ENCODE assay signal across 8 cellular contexts in genomic region chr20:59403261-59403961, GRCh38.
DNase-seq lines count a peak whose midpoint lies in the region; ATAC-seq and TF ChIP-seq lines count a peak whose summit lies in the region.

No MANE protein-coding gene starts in this region.

- no peaks in the 10 kb centered on the region for H3K36me3 Mint-ChIP-seq in activated CD4-positive, alpha-beta memory T cell treated with anti-CD3 and anti-CD28 coated beads for 36 hours
- no peaks in the 10 kb centered on the region for H3K36me3 Mint-ChIP-seq in mesothelial cell of epicardium

- no peak for TF ChIP-seq POLR2A in NB4 (IDR thresholded peaks at IDR 0.05; ENCODE audit: extremely low read depth, insufficient read length)

- peaks cover 14% of the 10 kb centered on the region for H3K27me3 Mint-ChIP-seq in activated CD4-positive, alpha-beta memory T cell treated with anti-CD3 and anti-CD28 coated beads for 36 hours
- H3K27me3 Mint-ChIP-seq in mesothelial cell of epicardium (ENCODE audit: low read depth), result peaks cover 42% of the 10 kb centered on the region

- peaks cover 38% of the 10 kb centered on the region for H3K4me1 ChIP-seq in ectodermal cell (ENCODE audit: control insufficient read depth, insufficient read depth, low read length)

- no peaks in the 10 kb centered on the region for H3K36me3 ChIP-seq in ectodermal cell (ENCODE audit: control insufficient read depth, insufficient read depth, low read length)

- DNase-seq in G401 (ENCODE audit: low spot score) (peak; percentile 56), NB4 (ENCODE audit: low read depth) (peak; percentile 72), mesothelial cell of epicardium (ENCODE audit: low spot score in 2 of 2, unreplicated experiment in 2 of 2) (peak; percentile 78 to 96)
- DNase-seq in activated CD4-positive, alpha-beta memory T cell treated with anti-CD3 and anti-CD28 coated beads for 36 hours, result peak; percentile 77
- peak; percentile 45 to 52 for DNase-seq in stimulated activated CD8-positive, alpha-beta memory T cell treated with anti-CD3 and anti-CD28 coated beads, Interleukin-4, amount 100 ng/mL, for 1 hour (ENCODE audit: low read depth in 2 of 2, low spot score in 1 of 2)

- H3K4me1 Mint-ChIP-seq in activated CD4-positive, alpha-beta memory T cell treated with anti-CD3 and anti-CD28 coated beads for 36 hours (ENCODE audit: low read depth), result peaks cover 2% of the 10 kb centered on the region
- H3K4me1 Mint-ChIP-seq in mesothelial cell of epicardium, result peaks cover 11% of the 10 kb centered on the region

- intact Hi-C loops in activated CD4-positive, alpha-beta memory T cell treated with anti-CD3 and anti-CD28 coated beads for 36 hours (cut with micrococcal nuclease), result loop anchor here (2.0 to 10.0 kb wide), 5 partner anchors 149 to 533 kb away; no protein-coding TSS in a partner anchor

- H3K9me3 ChIP-seq in ectodermal cell (ENCODE audit: control insufficient read depth, low read length), result no peaks in the 10 kb centered on the region

- WGBS in ectodermal cell, 2 experiments, result 13 to 14% methylated on average over 46 of the region's 46 CpGs

- H3K27me3 ChIP-seq in ectodermal cell (ENCODE audit: control insufficient read depth, insufficient read depth, low read length, poor library complexity, severe bottlenecking), result peaks cover 10% of the 10 kb centered on the region

- H3K27ac Mint-ChIP-seq in activated CD4-positive, alpha-beta memory T cell treated with anti-CD3 and anti-CD28 coated beads for 36 hours, result no peak overlapping the region
- no peak overlapping the region for H3K27ac Mint-ChIP-seq in mesothelial cell of epicardium

- peak overlapping the region; percentile 57 for H3K4me3 Mint-ChIP-seq in activated CD4-positive, alpha-beta memory T cell treated with anti-CD3 and anti-CD28 coated beads for 36 hours
- no peak overlapping the region for H3K4me3 Mint-ChIP-seq in mesothelial cell of epicardium

- H3K4me3 ChIP-seq in NB4 (ENCODE audit: low read depth, low read length) (no peak overlapping the region), ectodermal cell (ENCODE audit: insufficient read depth, low read depth, low read length) (peak overlapping the region; percentile 31)

- H3K27ac ChIP-seq in ectodermal cell (ENCODE audit: insufficient read depth, low read depth, low read length, poor library complexity, severe bottlenecking), result no peak overlapping the region

- CTCF ChIA-PET in activated CD4-positive, alpha-beta memory T cell treated with anti-CD3 and anti-CD28 coated beads for 36 hours (lab: Charles Lee), result interaction anchor here (0.6 to 2.4 kb wide), 22 partner anchors 9 to 566 kb away, joined by 3 to 13 read pairs (median 4); no protein-coding TSS in a partner anchor

- H3K9me3 Mint-ChIP-seq in activated CD4-positive, alpha-beta memory T cell treated with anti-CD3 and anti-CD28 coated beads for 36 hours, result no peaks in the 10 kb centered on the region
- no peaks in the 10 kb centered on the region for H3K9me3 Mint-ChIP-seq in mesothelial cell of epicardium

- POLR2A ChIA-PET in activated CD4-positive, alpha-beta memory T cell treated with anti-CD3 and anti-CD28 coated beads for 36 hours (lab: Charles Lee), result no interaction called here

- ATAC-seq in GM19467 (IDR thresholded peaks at IDR 0.05; ENCODE audit: unreplicated experiment) (no peak), GM18519 (IDR thresholded peaks at IDR 0.05; ENCODE audit: low FRiP score, unreplicated experiment) (no peak)

- in situ Hi-C loops in G401 (cut with HindIII; ENCODE audit: low sequenced_read_pairs), result no loop called here

- peak; percentile 93 for TF ChIP-seq CTCF in NB4 (IDR thresholded peaks at IDR 0.05; ENCODE audit: low read depth, low read length)
- peak; percentile 100 for TF ChIP-seq CTCF in mesothelial cell of epicardium (IDR thresholded peaks at IDR 0.05; ENCODE audit: unreplicated experiment)
